26 cellular contexts compared by ENCODE assay signal in genomic region chr7:137669706-137670105, GRCh38.
A peak's percentile ranks its signal among the peaks of the same experiment; 100 is the strongest.
DNase-seq lines count a peak whose midpoint lies in the region; ATAC-seq and TF ChIP-seq lines count a peak whose summit lies in the region.
"Had no signal": no experiment of that assay in that cellular context is flagged by ENCODE, and none has a peak within 500 bp of the region (broad histone marks: within the 10 kb centered on the region; RNA-seq: fewer than 3 reads in every experiment).

No MANE protein-coding gene starts in this region.

- peaks cover 62% of the 10 kb centered on the region for H3K4me1 ChIP-seq in ACC112 (ENCODE audit: control insufficient read depth, insufficient read depth, low read length, unreplicated experiment)
- peaks cover 59% of the 10 kb centered on the region for H3K4me1 ChIP-seq in GM23248 (ENCODE audit: insufficient read depth)
- H3K4me1 ChIP-seq in adipocyte (ENCODE audit: control insufficient read depth, insufficient read depth, low read length): peaks cover 44% of the 10 kb centered on the region
- H3K4me1 ChIP-seq in CD4-positive, alpha-beta memory T cell (ENCODE audit: insufficient read depth, low read length): no peaks in the 10 kb centered on the region
- H3K4me1 ChIP-seq: foreskin keratinocyte, HAP-1 had no signal

- no peaks in the 10 kb centered on the region for H3K9me3 Mint-ChIP-seq in chondrocyte (ENCODE audit: low read depth)
- no peaks in the 10 kb centered on the region for H3K9me3 Mint-ChIP-seq in CD4-positive, alpha-beta memory T cell
- H3K9me3 Mint-ChIP-seq: activated naive CD4-positive, alpha-beta T cell treated with anti-CD3 and anti-CD28 coated beads, Interleukin-2, amount 50 U/mL, for 24 hours; brain; stimulated activated memory B cell treated with anti-CD40 and anti-IgM and Interleukin-4, amounts not matched to agents 10 μg/mL and 1 μg/mL and 100 μg/mL, for 72 hours had no signal

- peaks cover 63% of the 10 kb centered on the region for H3F3A ChIP-seq in GM23248 (ENCODE audit: insufficient read depth)

- DNase-seq in GM23248 (peak; percentile 92), adipocyte (ENCODE audit: low read depth) (peak; percentile 52), fibroblast of the aortic adventitia (ENCODE audit: low read depth) (peak; percentile 56), COR-L47 (lab: John Stamatoyannopoulos, UW) (no peak), chondrocyte (ENCODE audit: low spot score) (no peak)
- DNase-seq in CD4-positive, alpha-beta memory T cell: no peak
- DNase-seq: activated CD4-positive, alpha-beta T cell treated with anti-CD3 and anti-CD28 coated beads for 1 hour; cortex of kidney; DMS53; Karpas-422; kidney; NCI-H1092 treated with DMSO at 0.1 percent for 48 hours; NCI-H2029 treated with DMSO at 0.1 percent for 48 hours; NCI-H510A; ovary; stimulated activated CD4-positive, alpha-beta T cell treated with anti-CD3 and anti-CD28 coated beads, Interleukin-1b, Interleukin-23, amount 100 ng/mL, for 48 hours had no signal

- ATAC-seq in GM18505 (IDR thresholded peaks at IDR 0.05; ENCODE audit: unreplicated experiment): no peak
- ATAC-seq: A549; sciatic nerve; stimulated activated memory B cell treated with anti-CD40 and anti-IgM and Interleukin-4, amounts not matched to agents 10 μg/mL and 1 μg/mL and 100 μg/mL, for 72 hours had no signal

- H3K4me2 ChIP-seq in GM23248 (ENCODE audit: unreplicated experiment): peak overlapping the region; percentile 36
- H3K4me2 ChIP-seq: A549 had no signal

- H3K4me3 ChIP-seq in ACC112 (ENCODE audit: low read depth, low read length) (no peak overlapping the region; the same call in 1 of the 2 replicates), GM23248 (no peak overlapping the region), adipocyte (ENCODE audit: low read length) (no peak overlapping the region), fibroblast of the aortic adventitia (ENCODE audit: low read depth, low read length) (no peak overlapping the region)
- no peak overlapping the region for H3K4me3 ChIP-seq in CD4-positive, alpha-beta memory T cell (ENCODE audit: low read length in 2 of 2)
- H3K4me3 ChIP-seq: A549, HAP-1, ovary, thoracic aorta had no signal

- no peak overlapping the region for H3K4me3 Mint-ChIP-seq in chondrocyte (ENCODE audit: unreplicated experiment)
- no peak overlapping the region for H3K4me3 Mint-ChIP-seq in CD4-positive, alpha-beta memory T cell
- H3K4me3 Mint-ChIP-seq: activated naive CD4-positive, alpha-beta T cell treated with anti-CD3 and anti-CD28 coated beads, Interleukin-2, amount 50 U/mL, for 24 hours; brain; stimulated activated memory B cell treated with anti-CD40 and anti-IgM and Interleukin-4, amounts not matched to agents 10 μg/mL and 1 μg/mL and 100 μg/mL, for 72 hours had no signal

- H3K27ac ChIP-seq in ACC112 (ENCODE audit: low read depth, low read length) (peak overlapping the region; percentile 99), GM23248 (peak overlapping the region; percentile 99)
- no peak overlapping the region for H3K27ac ChIP-seq in CD4-positive, alpha-beta memory T cell (ENCODE audit: low read depth, low read length)
- H3K27ac ChIP-seq: A549, foreskin keratinocyte, ovary, thoracic aorta had no signal

- no peak for TF ChIP-seq POLR2A in GM18505 (IDR thresholded peaks at IDR 0.05; ENCODE audit: borderline replicate concordance, extremely low read depth, insufficient read depth, insufficient read length)

- CTCF ChIA-PET in CD4-positive, alpha-beta memory T cell (lab: Charles Lee; ENCODE audit: partially characterized antibody): interaction anchor here (5.1 kb wide), 1 partner anchor 14 kb away, joined by 23 read pairs; no protein-coding TSS in a partner anchor

- no peak overlapping the region for H3K27ac Mint-ChIP-seq in chondrocyte (ENCODE audit: unreplicated experiment)
- H3K27ac Mint-ChIP-seq in CD4-positive, alpha-beta memory T cell: no peak overlapping the region
- H3K27ac Mint-ChIP-seq: activated naive CD4-positive, alpha-beta T cell treated with anti-CD3 and anti-CD28 coated beads, Interleukin-2, amount 50 U/mL, for 24 hours; stimulated activated memory B cell treated with anti-CD40 and anti-IgM and Interleukin-4, amounts not matched to agents 10 μg/mL and 1 μg/mL and 100 μg/mL, for 72 hours had no signal

- no peaks in the 10 kb centered on the region for H3K27me3 Mint-ChIP-seq in chondrocyte (ENCODE audit: low read depth)
- H3K27me3 Mint-ChIP-seq in CD4-positive, alpha-beta memory T cell: peaks cover 8 to 17% of the 10 kb centered on the region in 2 donors
- H3K27me3 Mint-ChIP-seq: brain; stimulated activated memory B cell treated with anti-CD40 and anti-IgM and Interleukin-4, amounts not matched to agents 10 μg/mL and 1 μg/mL and 100 μg/mL, for 72 hours had no signal

- TF ChIP-seq CTCF in fibroblast of the aortic adventitia (IDR thresholded peaks at IDR 0.05; ENCODE audit: insufficient read depth, low read length) (no peak), chondrocyte (IDR thresholded peaks at IDR 0.05) (no peak)

- H2AFZ ChIP-seq in ACC112 (ENCODE audit: low read length, unreplicated experiment) (no peak overlapping the region), GM23248 (no peak overlapping the region)

- in situ Hi-C loops in GM23248 (cut with MboI): no loop called here

- intact Hi-C loops in CD4-positive, alpha-beta memory T cell (cut with micrococcal nuclease): no loop called here

- H3K27me3 ChIP-seq in ACC112 (ENCODE audit: insufficient read depth, low read length): no peaks in the 10 kb centered on the region
- no peaks in the 10 kb centered on the region for H3K27me3 ChIP-seq in GM23248 (replicated peaks; ENCODE audit: insufficient read depth)
- no peaks in the 10 kb centered on the region for H3K27me3 ChIP-seq in adipocyte (replicated peaks; ENCODE audit: control insufficient read depth, insufficient read depth, low read length)
- no peaks in the 10 kb centered on the region for H3K27me3 ChIP-seq in CD4-positive, alpha-beta memory T cell (ENCODE audit: insufficient read depth, low read length)
- H3K27me3 ChIP-seq: foreskin keratinocyte, ovary had no signal

- H3K79me2 ChIP-seq in ACC112 (ENCODE audit: control insufficient read depth, insufficient read depth, low read length, unreplicated experiment): peaks cover 10% of the 10 kb centered on the region
- peaks cover 38% of the 10 kb centered on the region for H3K79me2 ChIP-seq in GM23248 (ENCODE audit: insufficient read depth)

- H3K9me3 ChIP-seq in GM23248 (ENCODE audit: low read depth): no peaks in the 10 kb centered on the region
- H3K9me3 ChIP-seq in adipocyte (ENCODE audit: control insufficient read depth, low read length): no peaks in the 10 kb centered on the region
- no peaks in the 10 kb centered on the region for H3K9me3 ChIP-seq in CD4-positive, alpha-beta memory T cell (ENCODE audit: control insufficient read depth in 1 of 2, low read length in 2 of 2)
- H3K9me3 ChIP-seq: A549, HAP-1, ovary, thoracic aorta had no signal

- peaks cover 9% of the 10 kb centered on the region for H3K36me3 Mint-ChIP-seq in chondrocyte (ENCODE audit: low read depth)
- H3K36me3 Mint-ChIP-seq in CD4-positive, alpha-beta memory T cell: no peaks in the 10 kb centered on the region
- H3K36me3 Mint-ChIP-seq: activated naive CD4-positive, alpha-beta T cell treated with anti-CD3 and anti-CD28 coated beads, Interleukin-2, amount 50 U/mL, for 24 hours; brain; stimulated activated memory B cell treated with anti-CD40 and anti-IgM and Interleukin-4, amounts not matched to agents 10 μg/mL and 1 μg/mL and 100 μg/mL, for 72 hours had no signal

- H3K9ac ChIP-seq in GM23248: peak overlapping the region; percentile 76
- H3K9ac ChIP-seq in adipocyte (ENCODE audit: low read length): peak overlapping the region; percentile 50

- WGBS in GM23248 (ENCODE audit: low coverage in 1 of 2, low lambda C conversion rate in 2 of 2, missing lambda C conversion rate in 2 of 2), 2 experiments: 8% methylated on average over 2 of the region's 2 CpGs

- POLR2A ChIA-PET in CD4-positive, alpha-beta memory T cell (lab: Charles Lee; ENCODE audit: partially characterized antibody): no interaction called here

- H3K4me1 Mint-ChIP-seq in chondrocyte (ENCODE audit: low read depth): peaks cover 58% of the 10 kb centered on the region
- H3K4me1 Mint-ChIP-seq in CD4-positive, alpha-beta memory T cell: peaks cover 0 to 3% (median 1%) of the 10 kb centered on the region in 4 donors
- H3K4me1 Mint-ChIP-seq: activated naive CD4-positive, alpha-beta T cell treated with anti-CD3 and anti-CD28 coated beads, Interleukin-2, amount 50 U/mL, for 24 hours; stimulated activated memory B cell treated with anti-CD40 and anti-IgM and Interleukin-4, amounts not matched to agents 10 μg/mL and 1 μg/mL and 100 μg/mL, for 72 hours had no signal

- H3K9me2 ChIP-seq in GM23248 (ENCODE audit: insufficient read depth): no peaks in the 10 kb centered on the region

- H4K20me1 ChIP-seq in GM23248 (ENCODE audit: insufficient read depth): no peaks in the 10 kb centered on the region

- H3K36me3 ChIP-seq in ACC112 (ENCODE audit: insufficient read depth, low read length) (no peaks in the 10 kb centered on the region), GM23248 (ENCODE audit: low read depth) (no peaks in the 10 kb centered on the region), adipocyte (ENCODE audit: control insufficient read depth, insufficient read depth, low read length, severe bottlenecking) (no peaks in the 10 kb centered on the region)
- H3K36me3 ChIP-seq in CD4-positive, alpha-beta memory T cell (ENCODE audit: insufficient read depth, low read length): no peaks in the 10 kb centered on the region
- H3K36me3 ChIP-seq: HAP-1, ovary, thoracic aorta had no signal

Comparison
In these comparisons a context has a peak if more than half of its experiments do, and no peak if none do; other contexts are left out.
1. DNase-seq: peak in GM23248 (single experiment), adipocyte (single experiment) and fibroblast of the aortic adventitia (single experiment); none in COR-L47 (single experiment), chondrocyte (single experiment) and CD4-positive, alpha-beta memory T cell (0 of 5).